In the genomic region with DNA sequence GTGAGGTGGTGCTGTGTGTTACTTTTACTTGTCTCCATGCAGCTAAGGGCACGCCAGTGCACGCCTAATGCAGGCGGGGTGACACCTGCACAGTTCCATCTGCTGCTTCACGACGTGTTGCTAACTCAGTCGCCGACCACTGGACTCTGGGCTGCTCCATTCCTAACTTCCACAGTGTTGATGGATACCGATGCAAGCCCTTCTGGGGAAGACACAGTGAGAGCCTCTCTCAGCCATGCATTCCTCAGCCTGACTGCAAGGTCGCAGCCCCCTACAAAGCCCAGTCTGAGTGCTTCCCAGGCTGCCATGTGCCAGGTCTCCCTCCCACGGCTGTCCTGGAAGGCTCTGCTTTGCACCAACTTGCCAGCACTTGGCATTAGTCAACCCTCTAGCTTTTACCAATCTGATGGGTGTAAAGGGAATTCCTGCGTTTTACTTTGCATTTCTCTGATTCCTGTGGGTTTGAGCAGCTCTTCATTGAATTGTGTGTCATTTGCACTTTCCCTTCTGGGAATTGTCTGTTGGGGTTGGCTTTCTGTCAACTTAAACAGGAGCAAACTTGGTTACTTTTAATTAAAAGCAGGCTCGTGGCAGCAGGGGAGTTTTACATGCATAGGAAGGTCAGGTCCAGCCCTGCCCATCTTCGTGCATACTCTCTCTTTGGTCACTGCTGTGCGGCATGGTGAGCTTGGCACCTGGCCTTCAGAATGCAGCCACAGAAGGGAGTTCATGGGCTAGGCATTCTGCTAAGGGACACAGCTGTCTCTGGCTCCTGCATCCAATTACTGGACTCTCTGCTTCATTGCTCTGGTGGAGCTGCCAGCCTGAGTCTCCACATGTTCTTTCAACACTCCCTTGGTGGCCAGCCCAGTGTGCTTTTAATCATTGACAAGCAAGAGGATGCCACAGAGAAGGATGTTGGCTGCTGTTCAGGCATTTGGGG, we compare ENCODE assay signal across 11 cellular contexts. TPM values are rescaled to one million over a fixed set of nuclear protein-coding genes. Genes with fewer than 3 reads are reported as not detected.
DNase-seq lines count a peak whose midpoint lies in the region; ATAC-seq, FAIRE-seq and TF ChIP-seq lines count a peak whose summit lies in the region.
"Had no signal": no experiment of that assay in that cellular context is flagged by ENCODE, and none has a peak within 500 bp of the region (broad histone marks: within the 10 kb centered on the region; RNA-seq: fewer than 3 reads in every experiment).

No MANE protein-coding gene starts in this region.

- CTCF ChIA-PET in A549 (lab: Yijun Ruan, JAX) = interaction anchor here (0.5 to 2.0 kb wide), 3 partner anchors 12 to 36 kb away, joined by 3 to 5 read pairs (median 4); no protein-coding TSS in a partner anchor
- CTCF ChIA-PET in HEK293T (lab: Yijun Ruan, JAX) = interaction anchor here (2.2 kb wide), 1 partner anchor 36 kb away, joined by 4 read pairs; no protein-coding TSS in a partner anchor

- TF ChIP-seq CTCF in A549 (IDR thresholded peaks at IDR 0.05) = no peak
- no peak for TF ChIP-seq CTCF in cardiac fibroblast (IDR thresholded peaks at IDR 0.05; ENCODE audit: low read depth, low read length)
- no peak for TF ChIP-seq CTCF in MM.1S (IDR thresholded peaks at IDR 0.05; ENCODE audit: low read length)

- H3K27me3 ChIP-seq in MM.1S (replicated peaks; ENCODE audit: insufficient read depth, low read length) = peaks cover 85% of the 10 kb centered on the region

- H3K9ac ChIP-seq in MM.1S (ENCODE audit: low read length) = no peak overlapping the region

- DNase-seq in A549 (ENCODE audit: low read depth in 1 of 2, low spot score in 1 of 2) = peak in 1 of 2 experiments; percentile 62
- peak; percentile 94 for DNase-seq in HS-27A (ENCODE audit: low read depth)
- peak; percentile 81 to 89 for DNase-seq in cardiac fibroblast (ENCODE audit: low read depth in 2 of 2)
- peak; percentile 40 for DNase-seq in midbrain (lab: John Stamatoyannopoulos, UW)
- DNase-seq in MM.1S = no peak
- DNase-seq in activated CD4-positive, alpha-beta T cell treated with anti-CD3 and anti-CD28 coated beads for 48 hours = no peak
- DNase-seq in HEK293T (ENCODE audit: extremely low spot score) = no peak
- DNase-seq: activated CD4-positive, alpha-beta T cell treated with anti-CD3 and anti-CD28 coated beads, Interleukin-2, amount 50 U/mL, for 48 hours; heart left ventricle; NCI-H2081 had no signal

- H3K4me3 ChIP-seq in A549 = no peak overlapping the region
- no peak overlapping the region for H3K4me3 ChIP-seq in cardiac fibroblast (replicated peaks in 1 of 2; ENCODE audit: low read depth in 2 of 2, low read length in 2 of 2)
- no peak overlapping the region for H3K4me3 ChIP-seq in MM.1S (ENCODE audit: low read length)
- H3K4me3 ChIP-seq: heart left ventricle had no signal

- no peaks in the 10 kb centered on the region for H3K36me3 ChIP-seq in MM.1S (replicated peaks; ENCODE audit: insufficient read depth, low read length)
- H3K36me3 ChIP-seq: heart left ventricle had no signal

- H3K4me1 ChIP-seq in A549 (peaks cover 25% of the 10 kb centered on the region), MM.1S (ENCODE audit: low read length) (no peaks in the 10 kb centered on the region)
- H3K4me1 ChIP-seq: heart left ventricle had no signal

- peak overlapping the region; percentile 51 to 81 for H3K27ac ChIP-seq in A549
- no peak overlapping the region for H3K27ac ChIP-seq in MM.1S (ENCODE audit: low read length)
- H3K27ac ChIP-seq: heart left ventricle had no signal

- no peak for TF ChIP-seq RAD21 in A549 (conservative IDR thresholded peaks at IDR 0.05 in 1 of 2, IDR thresholded peaks at IDR 0.05 in 1 of 2)

- H3K79me2 ChIP-seq in MM.1S (ENCODE audit: low read length) = no peaks in the 10 kb centered on the region

- ATAC-seq in A549 (peak; percentile 84 to 85), GM18502 (IDR thresholded peaks at IDR 0.05; ENCODE audit: poor library complexity, unreplicated experiment) (no peak)

- POLR2A ChIA-PET in A549 (lab: Yijun Ruan, JAX) (interaction anchor here (1.3 to 1.4 kb wide), 2 partner anchors 12 to 34 kb away, joined by 6 to 9 read pairs; partner anchors contain the start of gene SHANK2), HEK293T (lab: Yijun Ruan, JAX) (no interaction called here)

- H3K9me2 ChIP-seq in MM.1S (replicated peaks; ENCODE audit: insufficient read depth, low read length) = no peaks in the 10 kb centered on the region

- no peaks in the 10 kb centered on the region for H4K20me1 ChIP-seq in MM.1S (ENCODE audit: insufficient read depth, low read length)

- no peak for TF ChIP-seq POLR2A in A549 (IDR thresholded peaks at IDR 0.05; ENCODE audit: low read length)

- TF ChIP-seq EP300 in A549 (IDR thresholded peaks at IDR 0.05) = no peak

- peak; percentile 61 for FAIRE-seq in A549 (lab: Jason Lieb, UNC)

- H3K4me2 ChIP-seq in A549 (peak overlapping the region; percentile 62), MM.1S (ENCODE audit: low read depth, low read length) (no peak overlapping the region)

- H2AFZ ChIP-seq in MM.1S (ENCODE audit: low read length) = no peak overlapping the region

- H3F3A ChIP-seq in MM.1S (ENCODE audit: insufficient read depth, low read length) = no peaks in the 10 kb centered on the region

- H3K9me3 ChIP-seq in A549 (peaks cover 9% of the 10 kb centered on the region; the same call in 2 of the 3 replicates), MM.1S (replicated peaks; ENCODE audit: insufficient read depth, low read length) (no peaks in the 10 kb centered on the region)

- whole genome bisulfite sequencing in A549 (ENCODE audit: missing lambda C conversion rate) = 55% methylated on average over 14 of the region's 14 CpGs

TF ChIP-seq in A549, 52 proteins besides CTCF, POLR2A, EP300 and RAD21 (continues in another document):
- TF ChIP-seq, protein P1, sequence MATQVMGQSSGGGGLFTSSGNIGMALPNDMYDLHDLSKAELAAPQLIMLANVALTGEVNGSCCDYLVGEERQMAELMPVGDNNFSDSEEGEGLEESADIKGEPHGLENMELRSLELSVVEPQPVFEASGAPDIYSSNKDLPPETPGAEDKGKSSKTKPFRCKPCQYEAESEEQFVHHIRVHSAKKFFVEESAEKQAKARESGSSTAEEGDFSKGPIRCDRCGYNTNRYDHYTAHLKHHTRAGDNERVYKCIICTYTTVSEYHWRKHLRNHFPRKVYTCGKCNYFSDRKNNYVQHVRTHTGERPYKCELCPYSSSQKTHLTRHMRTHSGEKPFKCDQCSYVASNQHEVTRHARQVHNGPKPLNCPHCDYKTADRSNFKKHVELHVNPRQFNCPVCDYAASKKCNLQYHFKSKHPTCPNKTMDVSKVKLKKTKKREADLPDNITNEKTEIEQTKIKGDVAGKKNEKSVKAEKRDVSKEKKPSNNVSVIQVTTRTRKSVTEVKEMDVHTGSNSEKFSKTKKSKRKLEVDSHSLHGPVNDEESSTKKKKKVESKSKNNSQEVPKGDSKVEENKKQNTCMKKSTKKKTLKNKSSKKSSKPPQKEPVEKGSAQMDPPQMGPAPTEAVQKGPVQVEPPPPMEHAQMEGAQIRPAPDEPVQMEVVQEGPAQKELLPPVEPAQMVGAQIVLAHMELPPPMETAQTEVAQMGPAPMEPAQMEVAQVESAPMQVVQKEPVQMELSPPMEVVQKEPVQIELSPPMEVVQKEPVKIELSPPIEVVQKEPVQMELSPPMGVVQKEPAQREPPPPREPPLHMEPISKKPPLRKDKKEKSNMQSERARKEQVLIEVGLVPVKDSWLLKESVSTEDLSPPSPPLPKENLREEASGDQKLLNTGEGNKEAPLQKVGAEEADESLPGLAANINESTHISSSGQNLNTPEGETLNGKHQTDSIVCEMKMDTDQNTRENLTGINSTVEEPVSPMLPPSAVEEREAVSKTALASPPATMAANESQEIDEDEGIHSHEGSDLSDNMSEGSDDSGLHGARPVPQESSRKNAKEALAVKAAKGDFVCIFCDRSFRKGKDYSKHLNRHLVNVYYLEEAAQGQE (IDR thresholded peaks at IDR 0.05) = no peak
- no peak for TF ChIP-seq ESRRA (IDR thresholded peaks at IDR 0.05; ENCODE audit: borderline replicate concordance, low read length)
- no peak for TF ChIP-seq RFX5 (IDR thresholded peaks at IDR 0.05)
- no peak for TF ChIP-seq KDM1A (IDR thresholded peaks at IDR 0.05; ENCODE audit: low read depth)
- no peak for TF ChIP-seq PHF8 (IDR thresholded peaks at IDR 0.05; ENCODE audit: borderline replicate concordance, low read depth)
- TF ChIP-seq HOXA7 (CRISPR knock-in tag; IDR thresholded peaks at IDR 0.05) = no peak

TF ChIP-seq in HEK293T, 16 proteins besides CTCF, POLR2A, EP300 and RAD21:
- TF ChIP-seq NFRKB (IDR thresholded peaks at IDR 0.05) = no peak
- no peak for TF ChIP-seq FOXM1 (IDR thresholded peaks at IDR 0.05; ENCODE audit: borderline replicate concordance)
- TF ChIP-seq SP1 (IDR thresholded peaks at IDR 0.05) = no peak
- TF ChIP-seq PKNOX1 (IDR thresholded peaks at IDR 0.05) = no peak
- no peak for TF ChIP-seq SUZ12 (IDR thresholded peaks at IDR 0.05)
- TF ChIP-seq BHLHE40 (IDR thresholded peaks at IDR 0.05; ENCODE audit: borderline replicate concordance) = no peak
- no peak for TF ChIP-seq CTBP1 (IDR thresholded peaks at IDR 0.05; ENCODE audit: borderline replicate concordance)
- no peak for TF ChIP-seq TARDBP (IDR thresholded peaks at IDR 0.05)
- TF ChIP-seq FOXA1 (IDR thresholded peaks at IDR 0.05) = no peak
- no peak for TF ChIP-seq L3MBTL2 (conservative IDR thresholded peaks at IDR 0.05)
- no peak for TF ChIP-seq ELF4 (IDR thresholded peaks at IDR 0.05)
- no peak for TF ChIP-seq ZNF384 (IDR thresholded peaks at IDR 0.05)
- no peak for TF ChIP-seq HDGF (IDR thresholded peaks at IDR 0.05; ENCODE audit: borderline replicate concordance)
- no peak for TF ChIP-seq LEF1 (IDR thresholded peaks at IDR 0.05; ENCODE audit: borderline replicate concordance)
- TF ChIP-seq ARNT (IDR thresholded peaks at IDR 0.05) = no peak
- no peak for TF ChIP-seq FOXK2 (IDR thresholded peaks at IDR 0.05)

RNA-seq across cellular contexts. Expression of gene SHANK2, which starts 34.6 kb away (rescaled TPM):
- polyA plus RNA-seq in A549 (2011; rRNA removed) = 7.6 and 15.6 TPM in 2 replicates
- 5.3 and 7.5 TPM in 2 replicates for polyA plus RNA-seq in A549 (2012; cell fraction: cytosol; rRNA removed)
- 21.6 and 25.7 TPM in 2 replicates for polyA plus RNA-seq in A549 (2012; cell fraction: nucleus; rRNA removed)
- polyA plus RNA-seq in A549 (2017; fragmentation: RNase III; extraction: RNeasy Plus Mini Kit Qiagen cat#74134 plus additional on column Dnase treatment) = 4.7 to 6.7 TPM (median 5.3 TPM) in 3 replicates
- 35.9 and 36.4 TPM in 2 replicates for polyA minus RNA-seq in A549 (2011; rRNA and poly(A)+ RNA removed)

Comparison
In these comparisons a context has a peak if more than half of its experiments do, and no peak if none do; other contexts are left out.
1. DNase-seq: peak in HS-27A (single experiment), cardiac fibroblast (2 of 2) and midbrain (single experiment); none in MM.1S (single experiment), activated CD4-positive, alpha-beta T cell treated with anti-CD3 and anti-CD28 coated beads for 48 hours (single experiment) and HEK293T (single experiment).